Comparison of ENCODE assay signal across 8 cellular contexts in genomic region chr9:92634712-92635605, GRCh38. TPM values are rescaled to one million over a fixed set of nuclear protein-coding genes. Genes with fewer than 3 reads are reported as not detected.
DNase-seq lines count a peak whose midpoint lies in the region; ATAC-seq, FAIRE-seq and TF ChIP-seq lines count a peak whose summit lies in the region.

No MANE protein-coding gene starts in this region.

- peak; percentile 92 for FAIRE-seq in endothelial cell of umbilical vein (lab: Jason Lieb, UNC)

- no peaks in the 10 kb centered on the region for H3K27me3 ChIP-seq in endothelial cell of umbilical vein (ENCODE audit: control insufficient read depth in 2 of 2, insufficient read depth in 2 of 2, low read length in 2 of 2)

- TF ChIP-seq CTCF in HFF-Myc (IDR thresholded peaks at IDR 0.05; ENCODE audit: low read depth, low read length, missing control alignments): peak; percentile 97
- TF ChIP-seq CTCF in endothelial cell of umbilical vein (IDR thresholded peaks at IDR 0.05; ENCODE audit: extremely low read depth in 1 of 2, insufficient read depth in 1 of 2, low read depth in 1 of 2, low read length in 2 of 2): peak; percentile 98

- no peaks in the 10 kb centered on the region for H3K4me1 ChIP-seq in endothelial cell of umbilical vein (ENCODE audit: control insufficient read depth, extremely low read depth, insufficient read depth, low read length)

- dilution Hi-C loops in endothelial cell of umbilical vein (cut with MboI; ENCODE audit: extremely low pct_ligation_motif_present, low sequenced_read_pairs): no loop called here

- no peak overlapping the region for H3K4me3 Mint-ChIP-seq in activated CD8-positive, alpha-beta memory T cell treated with anti-CD3 and anti-CD28 coated beads, Interleukin-2, amount 10 ng/mL, durations not matched to agents 7 days and 5 days

- POLR2A ChIA-PET in endothelial cell of umbilical vein (lab: Charles Lee): no interaction called here

- no peak for TF ChIP-seq POLR2A in endothelial cell of umbilical vein (IDR thresholded peaks at IDR 0.05; ENCODE audit: low read depth, low read length)

- no TSS peak for BruUV-seq in endothelial cell of umbilical vein (replicated peaks; lab: Mats Ljungman, UMichigan)

- no peak overlapping the region for H3K27ac Mint-ChIP-seq in activated CD8-positive, alpha-beta memory T cell treated with anti-CD3 and anti-CD28 coated beads, Interleukin-2, amount 10 ng/mL, durations not matched to agents 7 days and 5 days

- H3K9me3 Mint-ChIP-seq in activated CD8-positive, alpha-beta memory T cell treated with anti-CD3 and anti-CD28 coated beads, Interleukin-2, amount 10 ng/mL, durations not matched to agents 7 days and 5 days (ENCODE audit: low read depth): no peaks in the 10 kb centered on the region

- H3K4me2 ChIP-seq in endothelial cell of umbilical vein (ENCODE audit: insufficient read depth, low read length): no peak overlapping the region

- DNase-seq in COLO668 (lab: John Stamatoyannopoulos, UW; ENCODE audit: unreplicated experiment) (peak; percentile 52), HFF-Myc (ENCODE audit: extremely low read depth, low read depth) (peak; percentile 52), NOMO-1 (lab: John Stamatoyannopoulos, UW; ENCODE audit: unreplicated experiment in 2 of 2) (peak; percentile 29 to 57), endothelial cell of umbilical vein (ENCODE audit: low read depth, low spot score) (peak; percentile 78), midbrain (lab: John Stamatoyannopoulos, UW) (peak; percentile 74)
- DNase-seq in activated CD8-positive, alpha-beta memory T cell treated with anti-CD3 and anti-CD28 coated beads, Interleukin-2, amount 10 ng/mL, durations not matched to agents 7 days and 5 days: peak; percentile 81
- DNase-seq in stimulated activated CD8-positive, alpha-beta memory T cell treated with anti-CD3 and anti-CD28 coated beads, Interleukin-4, amount 100 ng/mL, for 48 hours: peak; percentile 84

- CTCF ChIA-PET in activated CD8-positive, alpha-beta memory T cell treated with anti-CD3 and anti-CD28 coated beads, Interleukin-2, amount 10 ng/mL, durations not matched to agents 7 days and 5 days (lab: Charles Lee): interaction anchor here (0.8 to 7.2 kb wide), 11 partner anchors 8 to 500 kb away, joined by 3 to 58 read pairs (median 3); no protein-coding TSS in a partner anchor
- CTCF ChIA-PET in endothelial cell of umbilical vein (lab: Charles Lee): interaction anchor here (0.9 to 4.0 kb wide), 10 partner anchors 18 to 500 kb away, joined by 3 to 26 read pairs (median 4); partner anchors contain the start of gene IPPK

- peaks cover 8 to 30% of the 10 kb centered on the region in 2 experiments for H3K36me3 ChIP-seq in endothelial cell of umbilical vein (ENCODE audit: control insufficient read depth in 2 of 2, extremely low read depth in 1 of 2, insufficient read depth in 2 of 2, low read length in 2 of 2)

- no peak overlapping the region for H2AFZ ChIP-seq in endothelial cell of umbilical vein (ENCODE audit: low read depth, low read length)

- ATAC-seq in activated CD8-positive, alpha-beta memory T cell treated with anti-CD3 and anti-CD28 coated beads, Interleukin-2, amount 10 ng/mL, durations not matched to agents 7 days and 5 days: peak; percentile 73
- ATAC-seq in GM21367 (IDR thresholded peaks at IDR 0.05; ENCODE audit: unreplicated experiment): no peak

- no peaks in the 10 kb centered on the region for H4K20me1 ChIP-seq in endothelial cell of umbilical vein (replicated peaks; ENCODE audit: control insufficient read depth, extremely low read depth, insufficient read depth, low read length)

- H3K4me1 Mint-ChIP-seq in activated CD8-positive, alpha-beta memory T cell treated with anti-CD3 and anti-CD28 coated beads, Interleukin-2, amount 10 ng/mL, durations not matched to agents 7 days and 5 days: peaks cover 13% of the 10 kb centered on the region

- no peak overlapping the region for H3K9ac ChIP-seq in endothelial cell of umbilical vein (replicated peaks; ENCODE audit: extremely low read depth, insufficient read depth, low read length)

- peaks cover 30% of the 10 kb centered on the region for H3K36me3 Mint-ChIP-seq in activated CD8-positive, alpha-beta memory T cell treated with anti-CD3 and anti-CD28 coated beads, Interleukin-2, amount 10 ng/mL, durations not matched to agents 7 days and 5 days

- intact Hi-C loops in endothelial cell of umbilical vein (cut with micrococcal nuclease): loop anchor here (1.0 to 10.0 kb wide), 9 partner anchors 133 to 501 kb away; partner anchors contain the start of gene IARS1

- H3K9me1 ChIP-seq in endothelial cell of umbilical vein (replicated peaks; ENCODE audit: control insufficient read depth, extremely low read depth, insufficient read depth, low read length): no peaks in the 10 kb centered on the region

- H3K9me3 ChIP-seq in endothelial cell of umbilical vein (replicated peaks; ENCODE audit: control insufficient read depth, insufficient read depth, low read length): no peaks in the 10 kb centered on the region

- H3K4me3 ChIP-seq in HFF-Myc (replicated peaks; ENCODE audit: low read depth, low read length) (no peak overlapping the region), endothelial cell of umbilical vein (replicated peaks in 1 of 3; ENCODE audit: insufficient read depth in 1 of 3, low read depth in 1 of 3, low read length in 3 of 3) (no peak overlapping the region)

- no peaks in the 10 kb centered on the region for H3K27me3 Mint-ChIP-seq in activated CD8-positive, alpha-beta memory T cell treated with anti-CD3 and anti-CD28 coated beads, Interleukin-2, amount 10 ng/mL, durations not matched to agents 7 days and 5 days

- no peak overlapping the region for H3K27ac ChIP-seq in endothelial cell of umbilical vein (ENCODE audit: insufficient read depth, low read depth, low read length)

- H3K79me2 ChIP-seq in endothelial cell of umbilical vein (ENCODE audit: control insufficient read depth, insufficient read depth, low read length): no peaks in the 10 kb centered on the region

TF ChIP-seq in endothelial cell of umbilical vein, 7 proteins besides CTCF, POLR2A, EP300 and RAD21:
- no peak for TF ChIP-seq JUN (IDR thresholded peaks at IDR 0.05; ENCODE audit: borderline replicate concordance, insufficient read depth, insufficient read length, low read depth)

RNA-seq across cellular contexts. Expression of gene IPPK, which starts 35.0 kb away (rescaled TPM):
- 10 to 100 TPM; 11.4 to 15.1 TPM for total RNA-seq in activated CD8-positive, alpha-beta memory T cell treated with anti-CD3 and anti-CD28 coated beads, Interleukin-2, amount 10 ng/mL, durations not matched to agents 7 days and 5 days
- total RNA-seq in endothelial cell of umbilical vein: 12.5 and 14.0 TPM in 2 replicates
- polyA plus RNA-seq in endothelial cell of umbilical vein: 26.6 and 28.0 TPM in 2 replicates
- 21.6 and 26.3 TPM in 2 replicates for polyA plus RNA-seq in endothelial cell of umbilical vein (2011; cell fraction: cytosol; rRNA removed)
- 58.5 and 61.1 TPM in 2 replicates for polyA plus RNA-seq in endothelial cell of umbilical vein (2011; cell fraction: nucleus; rRNA removed)
- polyA plus RNA-seq in endothelial cell of umbilical vein (2012): 17.4 and 20.9 TPM in 2 replicates
- 50.1 and 70.1 TPM in 2 replicates for polyA minus RNA-seq in endothelial cell of umbilical vein
- polyA minus RNA-seq in endothelial cell of umbilical vein (2011; cell fraction: cytosol; rRNA and poly(A)+ RNA removed): 10.3 TPM
- polyA minus RNA-seq in endothelial cell of umbilical vein (2011; cell fraction: nucleus; rRNA and poly(A)+ RNA removed): 15.4 and 26.9 TPM in 2 replicates
